Comparison of ENCODE assay signal across 18 cellular contexts in genomic region chr5:15440434-15440833, GRCh38. TPM values are rescaled to one million over a fixed set of nuclear protein-coding genes. Genes with fewer than 3 reads are reported as not detected.
A peak's percentile ranks its signal among the peaks of the same experiment; 100 is the strongest.
DNase-seq lines count a peak whose midpoint lies in the region; ATAC-seq and TF ChIP-seq lines count a peak whose summit lies in the region.
"Had no signal": no experiment of that assay in that cellular context is flagged by ENCODE, and none has a peak within 500 bp of the region (broad histone marks: within the 10 kb centered on the region; RNA-seq: fewer than 3 reads in every experiment).

No MANE protein-coding gene starts in this region.

- H3K4me3 ChIP-seq in right cardiac atrium (ENCODE audit: low read length) (peak overlapping the region; percentile 1), left ventricle myocardium inferior (no peak overlapping the region)
- no peak overlapping the region for H3K4me3 ChIP-seq in CD8-positive, alpha-beta memory T cell (ENCODE audit: low read length)
- H3K4me3 ChIP-seq: PC-9 had no signal

- TF ChIP-seq CTCF in left ventricle myocardium inferior (IDR thresholded peaks at IDR 0.05; ENCODE audit: borderline replicate concordance), result no peak
- no peak for TF ChIP-seq CTCF in WTC11 (IDR thresholded peaks at IDR 0.05)

- no peak overlapping the region for H3K27ac Mint-ChIP-seq in WTC11
- H3K27ac Mint-ChIP-seq in CD8-positive, alpha-beta memory T cell, result no peak overlapping the region
- H3K27ac Mint-ChIP-seq: HFFc6 had no signal

- no peaks in the 10 kb centered on the region; the same call in 1 of the 2 replicates for H3K27me3 Mint-ChIP-seq in WTC11 (ENCODE audit: low read depth)
- H3K27me3 Mint-ChIP-seq in CD8-positive, alpha-beta memory T cell, result no peaks in the 10 kb centered on the region

- H3K9me3 Mint-ChIP-seq in WTC11, result peaks cover 6% of the 10 kb centered on the region
- H3K9me3 Mint-ChIP-seq in CD8-positive, alpha-beta memory T cell, result peaks cover 3 to 32% (median 9%) of the 10 kb centered on the region in 5 donors
- H3K9me3 Mint-ChIP-seq: HFFc6 had no signal

- no peak for ATAC-seq in right cardiac atrium
- peak; percentile 72 for ATAC-seq in WTC11
- ATAC-seq in HG03457 (IDR thresholded peaks at IDR 0.05; ENCODE audit: unreplicated experiment), result no peak
- no peak for ATAC-seq in HG02571 (IDR thresholded peaks at IDR 0.05; ENCODE audit: unreplicated experiment)

- 34% methylated on average over 5 of the region's 5 CpGs for WGBS in right cardiac atrium

- H3K4me1 ChIP-seq in right cardiac atrium (ENCODE audit: control insufficient read depth, insufficient read depth, low read length) (no peaks in the 10 kb centered on the region), left ventricle myocardium inferior (peaks cover 15% of the 10 kb centered on the region)
- H3K4me1 ChIP-seq in CD8-positive, alpha-beta memory T cell (ENCODE audit: insufficient read depth, low read length), result no peaks in the 10 kb centered on the region

- H3K27me3 ChIP-seq in right cardiac atrium (ENCODE audit: control insufficient read depth, insufficient read depth) (no peaks in the 10 kb centered on the region), left ventricle myocardium inferior (ENCODE audit: low read depth) (no peaks in the 10 kb centered on the region)
- H3K27me3 ChIP-seq in CD8-positive, alpha-beta memory T cell (ENCODE audit: insufficient read depth, low read length, poor library complexity, severe bottlenecking), result no peaks in the 10 kb centered on the region

- peaks cover 13% of the 10 kb centered on the region for H3K4me1 Mint-ChIP-seq in WTC11
- no peaks in the 10 kb centered on the region for H3K4me1 Mint-ChIP-seq in CD8-positive, alpha-beta memory T cell

- intact Hi-C loops in right cardiac atrium (cut with DNase I) (no loop called here), left ventricle myocardium inferior (cut with micrococcal nuclease) (no loop called here)

- no peaks in the 10 kb centered on the region for H3K36me3 Mint-ChIP-seq in WTC11
- no peaks in the 10 kb centered on the region for H3K36me3 Mint-ChIP-seq in CD8-positive, alpha-beta memory T cell

- CTCF ChIA-PET in WTC11 (lab: Charles Lee), result no interaction called here
- CTCF ChIA-PET in CD8-positive, alpha-beta memory T cell (lab: Charles Lee), result no interaction called here

- H3K27ac ChIP-seq in right cardiac atrium (ENCODE audit: low read length) (no peak overlapping the region), left ventricle myocardium inferior (replicated peaks) (no peak overlapping the region)
- no peak overlapping the region for H3K27ac ChIP-seq in CD8-positive, alpha-beta memory T cell (ENCODE audit: low read depth, low read length)
- H3K27ac ChIP-seq: PC-9 had no signal

- H3K9me3 ChIP-seq in right cardiac atrium (ENCODE audit: control insufficient read depth, low read length), result no peaks in the 10 kb centered on the region
- H3K9me3 ChIP-seq in left ventricle myocardium inferior (replicated peaks), result no peaks in the 10 kb centered on the region
- no peaks in the 10 kb centered on the region for H3K9me3 ChIP-seq in CD8-positive, alpha-beta memory T cell (ENCODE audit: low read length)

- POLR2A ChIA-PET in WTC11 (lab: Charles Lee), result no interaction called here
- POLR2A ChIA-PET in CD8-positive, alpha-beta memory T cell (lab: Charles Lee), result no interaction called here

- DNase-seq in right cardiac atrium, result no peak
- DNase-seq in left ventricle myocardium inferior, result no peak
- DNase-seq in WTC11 (ENCODE audit: low spot score), result no peak
- DNase-seq in kidney glomerular epithelial cell (lab: John Stamatoyannopoulos, UW), result peak; percentile 37
- no peak for DNase-seq in CD8-positive, alpha-beta memory T cell
- no peak for DNase-seq in iPS-NIHi7 (ENCODE audit: extremely low spot score)
- DNase-seq: 8988T, AML-193, Calu3, HFFc6, KBM-7, NCI-H1105, NCI-H1694 treated with DMSO at 0.1 percent for 48 hours, NCI-H446, PC-9 had no signal

- H3K4me3 Mint-ChIP-seq in WTC11, result no peak overlapping the region
- no peak overlapping the region for H3K4me3 Mint-ChIP-seq in CD8-positive, alpha-beta memory T cell
- H3K4me3 Mint-ChIP-seq: HFFc6 had no signal

- H3K36me3 ChIP-seq in left ventricle myocardium inferior, result no peaks in the 10 kb centered on the region
- no peaks in the 10 kb centered on the region for H3K36me3 ChIP-seq in CD8-positive, alpha-beta memory T cell (ENCODE audit: insufficient read depth, low read length)

TF ChIP-seq in WTC11, 78 proteins besides CTCF, POLR2A, EP300 and RAD21 (continues in another document):
- TF ChIP-seq, protein P1, sequence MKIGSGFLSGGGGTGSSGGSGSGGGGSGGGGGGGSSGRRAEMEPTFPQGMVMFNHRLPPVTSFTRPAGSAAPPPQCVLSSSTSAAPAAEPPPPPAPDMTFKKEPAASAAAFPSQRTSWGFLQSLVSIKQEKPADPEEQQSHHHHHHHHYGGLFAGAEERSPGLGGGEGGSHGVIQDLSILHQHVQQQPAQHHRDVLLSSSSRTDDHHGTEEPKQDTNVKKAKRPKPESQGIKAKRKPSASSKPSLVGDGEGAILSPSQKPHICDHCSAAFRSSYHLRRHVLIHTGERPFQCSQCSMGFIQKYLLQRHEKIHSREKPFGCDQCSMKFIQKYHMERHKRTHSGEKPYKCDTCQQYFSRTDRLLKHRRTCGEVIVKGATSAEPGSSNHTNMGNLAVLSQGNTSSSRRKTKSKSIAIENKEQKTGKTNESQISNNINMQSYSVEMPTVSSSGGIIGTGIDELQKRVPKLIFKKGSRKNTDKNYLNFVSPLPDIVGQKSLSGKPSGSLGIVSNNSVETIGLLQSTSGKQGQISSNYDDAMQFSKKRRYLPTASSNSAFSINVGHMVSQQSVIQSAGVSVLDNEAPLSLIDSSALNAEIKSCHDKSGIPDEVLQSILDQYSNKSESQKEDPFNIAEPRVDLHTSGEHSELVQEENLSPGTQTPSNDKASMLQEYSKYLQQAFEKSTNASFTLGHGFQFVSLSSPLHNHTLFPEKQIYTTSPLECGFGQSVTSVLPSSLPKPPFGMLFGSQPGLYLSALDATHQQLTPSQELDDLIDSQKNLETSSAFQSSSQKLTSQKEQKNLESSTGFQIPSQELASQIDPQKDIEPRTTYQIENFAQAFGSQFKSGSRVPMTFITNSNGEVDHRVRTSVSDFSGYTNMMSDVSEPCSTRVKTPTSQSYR (CRISPR knock-in tag; IDR thresholded peaks at IDR 0.05), result no peak
- TF ChIP-seq GABPB1 (CRISPR knock-in tag; IDR thresholded peaks at IDR 0.05) (no peak), PRDM15 (CRISPR knock-in tag; IDR thresholded peaks at IDR 0.05) (no peak), ZNF263 (CRISPR knock-in tag; IDR thresholded peaks at IDR 0.05; ENCODE audit: low read depth) (no peak)
- TF ChIP-seq, protein P2, sequence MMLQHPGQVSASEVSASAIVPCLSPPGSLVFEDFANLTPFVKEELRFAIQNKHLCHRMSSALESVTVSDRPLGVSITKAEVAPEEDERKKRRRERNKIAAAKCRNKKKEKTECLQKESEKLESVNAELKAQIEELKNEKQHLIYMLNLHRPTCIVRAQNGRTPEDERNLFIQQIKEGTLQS (CRISPR knock-in tag; conservative IDR thresholded peaks at IDR 0.05), result no peak
- TF ChIP-seq, protein P3, sequence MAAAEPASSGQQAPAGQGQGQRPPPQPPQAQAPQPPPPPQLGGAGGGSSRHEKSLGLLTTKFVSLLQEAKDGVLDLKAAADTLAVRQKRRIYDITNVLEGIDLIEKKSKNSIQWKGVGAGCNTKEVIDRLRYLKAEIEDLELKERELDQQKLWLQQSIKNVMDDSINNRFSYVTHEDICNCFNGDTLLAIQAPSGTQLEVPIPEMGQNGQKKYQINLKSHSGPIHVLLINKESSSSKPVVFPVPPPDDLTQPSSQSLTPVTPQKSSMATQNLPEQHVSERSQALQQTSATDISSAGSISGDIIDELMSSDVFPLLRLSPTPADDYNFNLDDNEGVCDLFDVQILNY (CRISPR knock-in tag; IDR thresholded peaks at IDR 0.05), result no peak

RNA-seq across cellular contexts. Expression of gene FBXL7, which starts 59.5 kb away (rescaled TPM):
- total RNA-seq in right cardiac atrium (10 to 100 TPM; 16.1 to 22.2 (median 18.4) TPM), left ventricle myocardium inferior (27.7 TPM), WTC11 (2021) (13.8 to 15.9 TPM (median 14.4 TPM) in 3 replicates)
- polyA plus RNA-seq in right cardiac atrium, result 10.2 TPM
- total RNA-seq in CD8-positive, alpha-beta memory T cell, result not detected
- polyA plus RNA-seq in CD8-positive, alpha-beta memory T cell, result not detected
- total RNA-seq: Calu3, MCF 10A, PC-9 had no signal

Comparison
In these comparisons a context has a peak if more than half of its experiments do, and no peak if none do; other contexts are left out.
1. RNA of gene FBXL7, which starts 59.5 kb away (total RNA-seq): 27.7 TPM in left ventricle myocardium inferior (single experiment), 16.1 to 22.2 TPM in right cardiac atrium and 13.8 to 15.9 TPM in WTC11; not detected in CD8-positive, alpha-beta memory T cell; every median in the first group is over 10 times any median in the second.